In the genomic region with DNA sequence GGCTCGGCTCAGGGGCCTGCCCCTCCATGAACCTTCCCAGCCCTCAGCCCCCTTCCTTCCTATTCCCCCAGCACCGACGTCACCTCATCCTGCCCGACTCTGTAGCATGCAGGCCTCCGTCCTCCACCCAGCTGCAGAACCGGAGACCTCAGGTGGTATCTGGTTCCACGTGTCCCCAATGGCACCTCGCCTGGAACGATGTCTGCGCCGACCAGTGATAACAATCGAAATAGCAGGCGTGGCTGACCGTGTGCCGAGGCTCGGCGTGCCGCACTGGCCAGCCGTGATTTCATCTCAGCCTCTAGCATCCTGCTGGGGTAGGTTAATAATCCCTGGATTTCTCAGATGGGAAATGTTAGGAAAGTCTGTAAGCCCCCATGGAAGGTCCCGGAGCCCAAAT, we compare ENCODE assay signal across 1 cellular context.
TF ChIP-seq lines count a peak whose summit lies in the region.

No MANE protein-coding gene starts in this region.

TF ChIP-seq in WTC11, 78 proteins besides CTCF, POLR2A, EP300 and RAD21:
- TF ChIP-seq NFE2L1 (CRISPR knock-in tag; IDR thresholded peaks at IDR 0.05) (no peak), GABPB1 (CRISPR knock-in tag; IDR thresholded peaks at IDR 0.05) (no peak), EMX1 (CRISPR knock-in tag; IDR thresholded peaks at IDR 0.05) (no peak), ZNF416 (CRISPR knock-in tag; IDR thresholded peaks at IDR 0.05) (no peak), CREB1 (CRISPR knock-in tag; IDR thresholded peaks at IDR 0.05) (no peak), CBFB (CRISPR knock-in tag; IDR thresholded peaks at IDR 0.05; ENCODE audit: low read depth) (no peak)
- TF ChIP-seq, protein P1, sequence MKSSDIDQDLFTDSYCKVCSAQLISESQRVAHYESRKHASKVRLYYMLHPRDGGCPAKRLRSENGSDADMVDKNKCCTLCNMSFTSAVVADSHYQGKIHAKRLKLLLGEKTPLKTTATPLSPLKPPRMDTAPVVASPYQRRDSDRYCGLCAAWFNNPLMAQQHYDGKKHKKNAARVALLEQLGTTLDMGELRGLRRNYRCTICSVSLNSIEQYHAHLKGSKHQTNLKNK (CRISPR knock-in tag; IDR thresholded peaks at IDR 0.05) = no peak
- TF ChIP-seq, protein P2, sequence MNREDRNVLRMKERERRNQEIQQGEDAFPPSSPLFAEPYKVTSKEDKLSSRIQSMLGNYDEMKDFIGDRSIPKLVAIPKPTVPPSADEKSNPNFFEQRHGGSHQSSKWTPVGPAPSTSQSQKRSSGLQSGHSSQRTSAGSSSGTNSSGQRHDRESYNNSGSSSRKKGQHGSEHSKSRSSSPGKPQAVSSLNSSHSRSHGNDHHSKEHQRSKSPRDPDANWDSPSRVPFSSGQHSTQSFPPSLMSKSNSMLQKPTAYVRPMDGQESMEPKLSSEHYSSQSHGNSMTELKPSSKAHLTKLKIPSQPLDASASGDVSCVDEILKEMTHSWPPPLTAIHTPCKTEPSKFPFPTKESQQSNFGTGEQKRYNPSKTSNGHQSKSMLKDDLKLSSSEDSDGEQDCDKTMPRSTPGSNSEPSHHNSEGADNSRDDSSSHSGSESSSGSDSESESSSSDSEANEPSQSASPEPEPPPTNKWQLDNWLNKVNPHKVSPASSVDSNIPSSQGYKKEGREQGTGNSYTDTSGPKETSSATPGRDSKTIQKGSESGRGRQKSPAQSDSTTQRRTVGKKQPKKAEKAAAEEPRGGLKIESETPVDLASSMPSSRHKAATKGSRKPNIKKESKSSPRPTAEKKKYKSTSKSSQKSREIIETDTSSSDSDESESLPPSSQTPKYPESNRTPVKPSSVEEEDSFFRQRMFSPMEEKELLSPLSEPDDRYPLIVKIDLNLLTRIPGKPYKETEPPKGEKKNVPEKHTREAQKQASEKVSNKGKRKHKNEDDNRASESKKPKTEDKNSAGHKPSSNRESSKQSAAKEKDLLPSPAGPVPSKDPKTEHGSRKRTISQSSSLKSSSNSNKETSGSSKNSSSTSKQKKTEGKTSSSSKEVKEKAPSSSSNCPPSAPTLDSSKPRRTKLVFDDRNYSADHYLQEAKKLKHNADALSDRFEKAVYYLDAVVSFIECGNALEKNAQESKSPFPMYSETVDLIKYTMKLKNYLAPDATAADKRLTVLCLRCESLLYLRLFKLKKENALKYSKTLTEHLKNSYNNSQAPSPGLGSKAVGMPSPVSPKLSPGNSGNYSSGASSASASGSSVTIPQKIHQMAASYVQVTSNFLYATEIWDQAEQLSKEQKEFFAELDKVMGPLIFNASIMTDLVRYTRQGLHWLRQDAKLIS (CRISPR knock-in tag; IDR thresholded peaks at IDR 0.05; ENCODE audit: borderline replicate concordance) = no peak
- TF ChIP-seq, protein P3, sequence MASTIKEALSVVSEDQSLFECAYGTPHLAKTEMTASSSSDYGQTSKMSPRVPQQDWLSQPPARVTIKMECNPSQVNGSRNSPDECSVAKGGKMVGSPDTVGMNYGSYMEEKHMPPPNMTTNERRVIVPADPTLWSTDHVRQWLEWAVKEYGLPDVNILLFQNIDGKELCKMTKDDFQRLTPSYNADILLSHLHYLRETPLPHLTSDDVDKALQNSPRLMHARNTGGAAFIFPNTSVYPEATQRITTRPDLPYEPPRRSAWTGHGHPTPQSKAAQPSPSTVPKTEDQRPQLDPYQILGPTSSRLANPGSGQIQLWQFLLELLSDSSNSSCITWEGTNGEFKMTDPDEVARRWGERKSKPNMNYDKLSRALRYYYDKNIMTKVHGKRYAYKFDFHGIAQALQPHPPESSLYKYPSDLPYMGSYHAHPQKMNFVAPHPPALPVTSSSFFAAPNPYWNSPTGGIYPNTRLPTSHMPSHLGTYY (CRISPR knock-in tag; IDR thresholded peaks at IDR 0.05) = no peak
TF ChIP-seq in WTC11: peak in this region for 0.
